ENCODE assay signal across 1 cellular context in the genomic region with DNA sequence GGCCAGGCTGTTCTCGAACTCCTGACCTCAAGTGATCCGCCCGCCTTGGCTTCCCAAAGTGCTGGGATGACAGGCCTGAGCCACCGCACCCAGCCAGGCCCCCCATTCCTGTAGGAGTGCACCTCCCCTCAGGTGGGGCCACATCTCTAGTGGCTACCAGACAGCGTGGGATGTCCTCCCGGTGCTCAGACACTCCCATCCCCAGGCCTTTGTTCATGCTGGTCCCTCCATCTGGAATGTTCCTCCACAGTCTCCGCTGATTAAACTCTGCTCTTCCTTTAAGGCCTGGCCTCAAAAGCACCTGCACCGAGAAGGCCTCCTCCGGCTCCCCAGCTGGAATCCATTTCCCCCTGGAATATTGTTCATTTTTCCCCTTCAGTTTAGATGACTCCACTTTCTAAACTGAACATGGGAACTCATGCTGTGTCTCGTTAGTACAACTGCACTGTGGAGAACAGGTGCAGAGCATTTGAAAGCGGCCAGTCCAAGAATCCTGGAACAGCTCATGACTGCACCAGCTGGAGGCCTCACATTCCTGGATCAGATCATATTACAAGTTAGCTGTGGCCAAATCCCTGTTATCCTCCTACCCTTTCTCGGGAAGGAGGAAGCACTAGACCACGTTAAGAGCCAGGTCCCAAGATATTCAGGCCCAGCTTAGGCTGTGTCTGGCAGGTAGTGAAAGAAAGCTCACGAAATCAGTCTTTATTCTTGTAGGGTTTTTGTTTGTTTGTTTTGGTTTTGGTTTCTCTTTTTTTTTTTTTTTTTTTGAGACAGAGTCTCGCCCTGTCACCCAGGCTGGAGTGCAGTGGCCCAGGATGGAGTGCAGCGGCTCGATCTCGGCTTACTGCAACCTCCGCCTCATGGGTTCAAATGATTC.
TF ChIP-seq lines count a peak whose summit lies in the region.

No MANE protein-coding gene starts in this region.

TF ChIP-seq in GM23338, 12 proteins besides CTCF, POLR2A, EP300 and RAD21 (continued from another document):
- TF ChIP-seq, protein P1, sequence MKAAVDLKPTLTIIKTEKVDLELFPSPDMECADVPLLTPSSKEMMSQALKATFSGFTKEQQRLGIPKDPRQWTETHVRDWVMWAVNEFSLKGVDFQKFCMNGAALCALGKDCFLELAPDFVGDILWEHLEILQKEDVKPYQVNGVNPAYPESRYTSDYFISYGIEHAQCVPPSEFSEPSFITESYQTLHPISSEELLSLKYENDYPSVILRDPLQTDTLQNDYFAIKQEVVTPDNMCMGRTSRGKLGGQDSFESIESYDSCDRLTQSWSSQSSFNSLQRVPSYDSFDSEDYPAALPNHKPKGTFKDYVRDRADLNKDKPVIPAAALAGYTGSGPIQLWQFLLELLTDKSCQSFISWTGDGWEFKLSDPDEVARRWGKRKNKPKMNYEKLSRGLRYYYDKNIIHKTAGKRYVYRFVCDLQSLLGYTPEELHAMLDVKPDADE (IDR thresholded peaks at IDR 0.05) = no peak
- no peak for TF ChIP-seq EZH2 (IDR thresholded peaks at IDR 0.05; ENCODE audit: low read depth, unreplicated experiment)
TF ChIP-seq in GM23338: peak in this region for 2.
